In genomic region chr17:2043785-2044184, GRCh38 we compare ENCODE assay signal across 11 cellular contexts. TPM values are rescaled to one million over a fixed set of nuclear protein-coding genes. Genes with fewer than 3 reads are reported as not detected.
DNase-seq lines count a peak whose midpoint lies in the region; ATAC-seq, FAIRE-seq and TF ChIP-seq lines count a peak whose summit lies in the region.
"Had no signal": no experiment of that assay in that cellular context is flagged by ENCODE, and none has a peak within 500 bp of the region (broad histone marks: within the 10 kb centered on the region; RNA-seq: fewer than 3 reads in every experiment).

No MANE protein-coding gene starts in this region.

- no peaks in the 10 kb centered on the region for H3K27me3 ChIP-seq in AG04450 (ENCODE audit: control insufficient read depth, insufficient read depth, low read length)
- H3K27me3 ChIP-seq in adipocyte (replicated peaks; ENCODE audit: control insufficient read depth, insufficient read depth, low read length), result no peaks in the 10 kb centered on the region
- H3K27me3 ChIP-seq: Peyer's patch had no signal

- TF ChIP-seq CTCF in AG04450 (IDR thresholded peaks at IDR 0.05; ENCODE audit: low read depth, low read length) (no peak), D721Med (IDR thresholded peaks at IDR 0.05; ENCODE audit: insufficient read depth, missing control alignments) (no peak)

- FAIRE-seq in H54 (lab: Jason Lieb, UNC) (no peak), D721Med (lab: Jason Lieb, UNC) (no peak)

- H3K27ac ChIP-seq in AG04450 (ENCODE audit: low read depth, low read length), result peak overlapping the region; percentile 65
- H3K27ac ChIP-seq: Peyer's patch had no signal

- H3K9ac ChIP-seq in adipocyte (ENCODE audit: low read length), result peak overlapping the region; percentile 93

- H3K9me3 ChIP-seq in AG04450 (ENCODE audit: control insufficient read depth, insufficient read depth, low read length) (no peaks in the 10 kb centered on the region), adipocyte (ENCODE audit: control insufficient read depth, low read length) (no peaks in the 10 kb centered on the region)
- H3K9me3 ChIP-seq: Peyer's patch had no signal

- no peak overlapping the region for H3K4me3 ChIP-seq in AG04450 (ENCODE audit: low read depth, low read length)
- no peak overlapping the region for H3K4me3 ChIP-seq in adipocyte (ENCODE audit: low read length)
- H3K4me3 ChIP-seq: Peyer's patch had no signal

- CTCF ChIA-PET in AG04450 (lab: Charles Lee), result interaction anchor here (0.7 to 1.9 kb wide), 3 partner anchors 11 to 214 kb away, joined by 3 to 8 read pairs (median 3); no protein-coding TSS in a partner anchor

- no peak for ATAC-seq in GM18520 (IDR thresholded peaks at IDR 0.05; ENCODE audit: unreplicated experiment)
- ATAC-seq in HG03342 (IDR thresholded peaks at IDR 0.05; ENCODE audit: unreplicated experiment), result no peak

- DNase-seq in AG04450 (ENCODE audit: low read depth, low spot score), result no peak
- DNase-seq in H54 (ENCODE audit: insufficient read length, low spot score), result peak; percentile 86
- peak; percentile 76 for DNase-seq in adipocyte (ENCODE audit: low read depth)
- DNase-seq in iris pigment epithelial cell (ENCODE audit: low read depth), result peak; percentile 65
- no peak for DNase-seq in DMS53 (lab: John Stamatoyannopoulos, UW)
- DNase-seq in D721Med (ENCODE audit: insufficient read length, low spot score), result no peak
- DNase-seq: DMS 273 treated with DMSO at 0.1 percent for 48 hours, NCI-H1417 treated with DMSO at 0.1 percent for 48 hours, Peyer's patch had no signal

- TF ChIP-seq POLR2A in H54 (IDR thresholded peaks at IDR 0.05; ENCODE audit: low read depth, low read length), result no peak

- peaks cover 11% of the 10 kb centered on the region for H3K36me3 ChIP-seq in adipocyte (ENCODE audit: control insufficient read depth, insufficient read depth, low read length, severe bottlenecking)

- POLR2A ChIA-PET in AG04450 (lab: Yijun Ruan, JAX), result interaction anchor here (0.6 to 0.7 kb wide), 3 partner anchors 220 to 786 kb away, joined by 3 to 9 read pairs (median 5); no protein-coding TSS in a partner anchor

- H3K4me1 ChIP-seq in adipocyte (ENCODE audit: control insufficient read depth, insufficient read depth, low read length), result peaks cover 40% of the 10 kb centered on the region

RNA-seq across cellular contexts. Expression of gene OVCA2, which starts 2.0 kb away (rescaled TPM):
- polyA plus RNA-seq in AG04450 (2011; rRNA removed), result 38.0 and 45.0 TPM in 2 replicates
- polyA minus RNA-seq in AG04450 (2011; rRNA and poly(A)+ RNA removed), result 16.8 and 18.1 TPM in 2 replicates

RNA-seq across cellular contexts. Expression of gene HIC1, which starts 11.1 kb away (rescaled TPM):
- 12.7 and 14.4 TPM in 2 replicates for polyA plus RNA-seq in AG04450 (2011; rRNA removed)
- polyA minus RNA-seq in AG04450 (2011; rRNA and poly(A)+ RNA removed), result 13.7 and 15.8 TPM in 2 replicates

RNA-seq across cellular contexts. Expression of gene DPH1, which starts 13.8 kb away (rescaled TPM):
- polyA plus RNA-seq in AG04450 (2011; rRNA removed), result 25.3 and 29.9 TPM in 2 replicates
- polyA minus RNA-seq in AG04450 (2011; rRNA and poly(A)+ RNA removed), result 27.5 and 45.4 TPM in 2 replicates

RNA-seq across cellular contexts. Expression of gene RTN4RL1, which starts 18.7 kb away (rescaled TPM):
- 0.02 and 0.04 TPM in 2 replicates for polyA plus RNA-seq in AG04450 (2011; rRNA removed)
- polyA minus RNA-seq in AG04450 (2011; rRNA and poly(A)+ RNA removed), result not detected in 2 replicates

Comparison
In these comparisons a context has a peak if more than half of its experiments do, and no peak if none do; other contexts are left out.
1. DNase-seq: peak in H54 (single experiment), adipocyte (single experiment) and iris pigment epithelial cell (single experiment); none in AG04450 (single experiment), DMS53 (single experiment) and D721Med (single experiment).